In the genomic region with DNA sequence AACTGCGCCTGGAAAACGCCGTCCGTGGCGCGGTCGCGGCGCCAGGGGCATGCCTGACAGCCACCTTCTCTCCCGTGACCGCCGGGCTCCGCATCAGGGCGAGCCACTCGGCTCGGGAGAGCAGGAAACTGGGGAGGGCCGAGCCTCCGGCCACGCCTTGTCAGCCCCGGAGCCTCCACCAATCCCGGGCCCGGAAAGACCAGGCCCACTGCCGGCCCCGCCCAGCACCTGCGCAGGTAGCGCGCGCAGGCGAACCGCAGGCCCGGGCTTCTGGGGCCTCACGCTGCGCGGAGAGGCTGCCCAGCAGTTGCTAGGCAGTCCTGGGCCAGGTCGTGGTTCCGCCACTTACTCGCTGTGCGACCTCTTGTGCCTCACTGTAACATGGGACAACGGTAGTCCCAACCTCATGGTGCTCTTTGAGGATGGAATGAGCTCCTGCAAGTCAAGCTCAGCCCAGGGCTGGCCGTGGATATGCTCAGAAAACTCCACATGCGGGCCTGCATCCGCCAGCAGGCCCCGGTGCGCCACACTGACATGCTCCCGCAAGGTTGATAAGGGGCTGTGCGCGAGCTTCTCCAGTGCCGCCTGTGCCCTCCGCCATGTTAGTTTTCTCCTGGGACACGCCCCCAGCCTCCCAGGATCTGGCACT, we compare ENCODE assay signal across 1 cellular context.
A peak's percentile ranks its signal among the peaks of the same experiment; 100 is the strongest.
TF ChIP-seq lines count a peak whose summit lies in the region.

No MANE protein-coding gene starts in this region.

TF ChIP-seq in H1, 55 proteins besides CTCF, POLR2A, EP300 and RAD21 (continued from another document):
- TF ChIP-seq SAP30 (IDR thresholded peaks at IDR 0.05; ENCODE audit: insufficient read depth, insufficient replicate concordance, low read length), result no peak
- TF ChIP-seq, protein P1, sequence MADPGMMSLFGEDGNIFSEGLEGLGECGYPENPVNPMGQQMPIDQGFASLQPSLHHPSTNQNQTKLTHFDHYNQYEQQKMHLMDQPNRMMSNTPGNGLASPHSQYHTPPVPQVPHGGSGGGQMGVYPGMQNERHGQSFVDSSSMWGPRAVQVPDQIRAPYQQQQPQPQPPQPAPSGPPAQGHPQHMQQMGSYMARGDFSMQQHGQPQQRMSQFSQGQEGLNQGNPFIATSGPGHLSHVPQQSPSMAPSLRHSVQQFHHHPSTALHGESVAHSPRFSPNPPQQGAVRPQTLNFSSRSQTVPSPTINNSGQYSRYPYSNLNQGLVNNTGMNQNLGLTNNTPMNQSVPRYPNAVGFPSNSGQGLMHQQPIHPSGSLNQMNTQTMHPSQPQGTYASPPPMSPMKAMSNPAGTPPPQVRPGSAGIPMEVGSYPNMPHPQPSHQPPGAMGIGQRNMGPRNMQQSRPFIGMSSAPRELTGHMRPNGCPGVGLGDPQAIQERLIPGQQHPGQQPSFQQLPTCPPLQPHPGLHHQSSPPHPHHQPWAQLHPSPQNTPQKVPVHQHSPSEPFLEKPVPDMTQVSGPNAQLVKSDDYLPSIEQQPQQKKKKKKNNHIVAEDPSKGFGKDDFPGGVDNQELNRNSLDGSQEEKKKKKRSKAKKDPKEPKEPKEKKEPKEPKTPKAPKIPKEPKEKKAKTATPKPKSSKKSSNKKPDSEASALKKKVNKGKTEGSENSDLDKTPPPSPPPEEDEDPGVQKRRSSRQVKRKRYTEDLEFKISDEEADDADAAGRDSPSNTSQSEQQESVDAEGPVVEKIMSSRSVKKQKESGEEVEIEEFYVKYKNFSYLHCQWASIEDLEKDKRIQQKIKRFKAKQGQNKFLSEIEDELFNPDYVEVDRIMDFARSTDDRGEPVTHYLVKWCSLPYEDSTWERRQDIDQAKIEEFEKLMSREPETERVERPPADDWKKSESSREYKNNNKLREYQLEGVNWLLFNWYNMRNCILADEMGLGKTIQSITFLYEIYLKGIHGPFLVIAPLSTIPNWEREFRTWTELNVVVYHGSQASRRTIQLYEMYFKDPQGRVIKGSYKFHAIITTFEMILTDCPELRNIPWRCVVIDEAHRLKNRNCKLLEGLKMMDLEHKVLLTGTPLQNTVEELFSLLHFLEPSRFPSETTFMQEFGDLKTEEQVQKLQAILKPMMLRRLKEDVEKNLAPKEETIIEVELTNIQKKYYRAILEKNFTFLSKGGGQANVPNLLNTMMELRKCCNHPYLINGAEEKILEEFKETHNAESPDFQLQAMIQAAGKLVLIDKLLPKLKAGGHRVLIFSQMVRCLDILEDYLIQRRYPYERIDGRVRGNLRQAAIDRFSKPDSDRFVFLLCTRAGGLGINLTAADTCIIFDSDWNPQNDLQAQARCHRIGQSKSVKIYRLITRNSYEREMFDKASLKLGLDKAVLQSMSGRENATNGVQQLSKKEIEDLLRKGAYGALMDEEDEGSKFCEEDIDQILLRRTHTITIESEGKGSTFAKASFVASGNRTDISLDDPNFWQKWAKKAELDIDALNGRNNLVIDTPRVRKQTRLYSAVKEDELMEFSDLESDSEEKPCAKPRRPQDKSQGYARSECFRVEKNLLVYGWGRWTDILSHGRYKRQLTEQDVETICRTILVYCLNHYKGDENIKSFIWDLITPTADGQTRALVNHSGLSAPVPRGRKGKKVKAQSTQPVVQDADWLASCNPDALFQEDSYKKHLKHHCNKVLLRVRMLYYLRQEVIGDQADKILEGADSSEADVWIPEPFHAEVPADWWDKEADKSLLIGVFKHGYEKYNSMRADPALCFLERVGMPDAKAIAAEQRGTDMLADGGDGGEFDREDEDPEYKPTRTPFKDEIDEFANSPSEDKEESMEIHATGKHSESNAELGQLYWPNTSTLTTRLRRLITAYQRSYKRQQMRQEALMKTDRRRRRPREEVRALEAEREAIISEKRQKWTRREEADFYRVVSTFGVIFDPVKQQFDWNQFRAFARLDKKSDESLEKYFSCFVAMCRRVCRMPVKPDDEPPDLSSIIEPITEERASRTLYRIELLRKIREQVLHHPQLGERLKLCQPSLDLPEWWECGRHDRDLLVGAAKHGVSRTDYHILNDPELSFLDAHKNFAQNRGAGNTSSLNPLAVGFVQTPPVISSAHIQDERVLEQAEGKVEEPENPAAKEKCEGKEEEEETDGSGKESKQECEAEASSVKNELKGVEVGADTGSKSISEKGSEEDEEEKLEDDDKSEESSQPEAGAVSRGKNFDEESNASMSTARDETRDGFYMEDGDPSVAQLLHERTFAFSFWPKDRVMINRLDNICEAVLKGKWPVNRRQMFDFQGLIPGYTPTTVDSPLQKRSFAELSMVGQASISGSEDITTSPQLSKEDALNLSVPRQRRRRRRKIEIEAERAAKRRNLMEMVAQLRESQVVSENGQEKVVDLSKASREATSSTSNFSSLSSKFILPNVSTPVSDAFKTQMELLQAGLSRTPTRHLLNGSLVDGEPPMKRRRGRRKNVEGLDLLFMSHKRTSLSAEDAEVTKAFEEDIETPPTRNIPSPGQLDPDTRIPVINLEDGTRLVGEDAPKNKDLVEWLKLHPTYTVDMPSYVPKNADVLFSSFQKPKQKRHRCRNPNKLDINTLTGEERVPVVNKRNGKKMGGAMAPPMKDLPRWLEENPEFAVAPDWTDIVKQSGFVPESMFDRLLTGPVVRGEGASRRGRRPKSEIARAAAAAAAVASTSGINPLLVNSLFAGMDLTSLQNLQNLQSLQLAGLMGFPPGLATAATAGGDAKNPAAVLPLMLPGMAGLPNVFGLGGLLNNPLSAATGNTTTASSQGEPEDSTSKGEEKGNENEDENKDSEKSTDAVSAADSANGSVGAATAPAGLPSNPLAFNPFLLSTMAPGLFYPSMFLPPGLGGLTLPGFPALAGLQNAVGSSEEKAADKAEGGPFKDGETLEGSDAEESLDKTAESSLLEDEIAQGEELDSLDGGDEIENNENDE (IDR thresholded peaks at IDR 0.05; ENCODE audit: insufficient replicate concordance, low read length), result no peak
- TF ChIP-seq ATF2 (IDR thresholded peaks at IDR 0.05; ENCODE audit: low read length), result no peak
- no peak for TF ChIP-seq EGR1 (IDR thresholded peaks at IDR 0.05; ENCODE audit: borderline replicate concordance, low read depth, low read length)
- no peak for TF ChIP-seq CTBP2 (IDR thresholded peaks at IDR 0.05; ENCODE audit: borderline replicate concordance, insufficient read depth, insufficient read length, low read length)
- TF ChIP-seq POU5F1 (IDR thresholded peaks at IDR 0.05; ENCODE audit: low read depth, low read length), result no peak
- TF ChIP-seq GABPA (IDR thresholded peaks at IDR 0.05; ENCODE audit: borderline replicate concordance, insufficient read depth, low read length), result 0 out of 2 replicates have a peak, but pooled peaks have one; percentile 9
- TF ChIP-seq TCF12 (IDR thresholded peaks at IDR 0.05; ENCODE audit: low read depth, low read length), result no peak
- TF ChIP-seq EZH2 (IDR thresholded peaks at IDR 0.05; ENCODE audit: low read depth, low read length, severe bottlenecking), result no peak
- peak; percentile 58 for TF ChIP-seq ASH2L (IDR thresholded peaks at IDR 0.05; ENCODE audit: low read length)
- TF ChIP-seq, protein P2, sequence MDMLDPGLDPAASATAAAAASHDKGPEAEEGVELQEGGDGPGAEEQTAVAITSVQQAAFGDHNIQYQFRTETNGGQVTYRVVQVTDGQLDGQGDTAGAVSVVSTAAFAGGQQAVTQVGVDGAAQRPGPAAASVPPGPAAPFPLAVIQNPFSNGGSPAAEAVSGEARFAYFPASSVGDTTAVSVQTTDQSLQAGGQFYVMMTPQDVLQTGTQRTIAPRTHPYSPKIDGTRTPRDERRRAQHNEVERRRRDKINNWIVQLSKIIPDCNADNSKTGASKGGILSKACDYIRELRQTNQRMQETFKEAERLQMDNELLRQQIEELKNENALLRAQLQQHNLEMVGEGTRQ (IDR thresholded peaks at IDR 0.05; ENCODE audit: low read length), result no peak
- peak; percentile 93 for TF ChIP-seq YY1 (IDR thresholded peaks at IDR 0.05; ENCODE audit: low read depth, low read length)
- TF ChIP-seq RFX5 (IDR thresholded peaks at IDR 0.05; ENCODE audit: borderline replicate concordance, low read depth, low read length), result peak; percentile 81
- TF ChIP-seq GTF2F1 (IDR thresholded peaks at IDR 0.05; ENCODE audit: borderline replicate concordance, low read depth, low read length), result no peak
- TF ChIP-seq BACH1 (IDR thresholded peaks at IDR 0.05; ENCODE audit: low read length), result peak; percentile 27; the same call in 1 of the 2 replicates
- 0 out of 2 replicates have a peak, but pooled peaks have one; percentile 47 for TF ChIP-seq TBP (IDR thresholded peaks at IDR 0.05; ENCODE audit: low read depth, low read length)
- TF ChIP-seq, protein P3, sequence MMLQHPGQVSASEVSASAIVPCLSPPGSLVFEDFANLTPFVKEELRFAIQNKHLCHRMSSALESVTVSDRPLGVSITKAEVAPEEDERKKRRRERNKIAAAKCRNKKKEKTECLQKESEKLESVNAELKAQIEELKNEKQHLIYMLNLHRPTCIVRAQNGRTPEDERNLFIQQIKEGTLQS (IDR thresholded peaks at IDR 0.05; ENCODE audit: insufficient read depth, low read depth, low read length), result no peak
- peak; percentile 75 for TF ChIP-seq TAF1 (IDR thresholded peaks at IDR 0.05; ENCODE audit: low read depth, low read length)
- TF ChIP-seq CBX8 (IDR thresholded peaks at IDR 0.05; ENCODE audit: borderline replicate concordance, low read depth, low read length), result no peak
- TF ChIP-seq SIN3A (conservative IDR thresholded peaks at IDR 0.05 in 1 of 2, IDR thresholded peaks at IDR 0.05 in 1 of 2; ENCODE audit: low read depth in 1 of 2, low read length in 2 of 2), result 0 out of 4 replicates have a peak, but pooled peaks of 1 of the 2 experiments have one; percentile 57
- no peak for TF ChIP-seq FOSL1 (IDR thresholded peaks at IDR 0.05; ENCODE audit: insufficient read depth, low read depth, low read length)
- TF ChIP-seq ZNF274 (IDR thresholded peaks at IDR 0.05; ENCODE audit: borderline replicate concordance, extremely low read depth, low read length), result no peak
- TF ChIP-seq CREB1 (IDR thresholded peaks at IDR 0.05), result peak; percentile 47; the same call in 1 of the 2 replicates
- no peak for TF ChIP-seq BCL11A (IDR thresholded peaks at IDR 0.05; ENCODE audit: low read depth in 2 of 2, low read length in 2 of 2)
- peak; percentile 89 for TF ChIP-seq NRF1 (IDR thresholded peaks at IDR 0.05; ENCODE audit: low read depth, low read length)
- TF ChIP-seq SRF (IDR thresholded peaks at IDR 0.05; ENCODE audit: low read depth, low read length), result no peak
- TF ChIP-seq SP4 (IDR thresholded peaks at IDR 0.05; ENCODE audit: low read length), result no peak
- TF ChIP-seq CEBPB (IDR thresholded peaks at IDR 0.05; ENCODE audit: low read depth, low read length), result no peak
- TF ChIP-seq TAF7 (optimal IDR thresholded peaks at IDR 0.05; ENCODE audit: borderline replicate concordance, low read depth, low read length), result no peak
- no peak for TF ChIP-seq JUN (IDR thresholded peaks at IDR 0.05; ENCODE audit: low read depth, low read length)
